9 cellular contexts compared by ENCODE assay signal in genomic region chr11:70471254-70471653, GRCh38.
DNase-seq lines count a peak whose midpoint lies in the region; ATAC-seq, FAIRE-seq and TF ChIP-seq lines count a peak whose summit lies in the region.
"Had no signal": no experiment of that assay in that cellular context is flagged by ENCODE, and none has a peak within 500 bp of the region (broad histone marks: within the 10 kb centered on the region; RNA-seq: fewer than 3 reads in every experiment).

No MANE protein-coding gene starts in this region.

- no peaks in the 10 kb centered on the region; the same call in 1 of the 2 replicates for H3K4me1 ChIP-seq in SJSA1 (replicated peaks)
- H3K4me1 ChIP-seq: body of pancreas had no signal

- H3K9me3 ChIP-seq in SJSA1 (replicated peaks), result no peaks in the 10 kb centered on the region
- H3K9me3 ChIP-seq: body of pancreas, ovary had no signal

- FAIRE-seq in H54 (lab: Jason Lieb, UNC), result no peak

- ATAC-seq in HG03354 (IDR thresholded peaks at IDR 0.05; ENCODE audit: poor library complexity, severe bottlenecking, unreplicated experiment) (no peak), HG03457 (IDR thresholded peaks at IDR 0.05; ENCODE audit: unreplicated experiment) (no peak)
- ATAC-seq: body of pancreas had no signal

- H3K4me3 ChIP-seq in SJSA1, result no peak overlapping the region
- H3K4me3 ChIP-seq: body of pancreas, ovary had no signal

- no peak overlapping the region for H3K27ac ChIP-seq in SJSA1
- H3K27ac ChIP-seq: body of pancreas, ovary had no signal

- H3K36me3 ChIP-seq in SJSA1, result no peaks in the 10 kb centered on the region
- H3K36me3 ChIP-seq: ovary had no signal

- peaks cover 13% of the 10 kb centered on the region for H3K27me3 ChIP-seq in SJSA1 (replicated peaks)
- H3K27me3 ChIP-seq: body of pancreas, ovary had no signal

- peak; percentile 29 for DNase-seq in EH (ENCODE audit: low read depth)
- peak; percentile 44 for DNase-seq in H54 (ENCODE audit: insufficient read length, low spot score)
- peak; percentile 50 to 74 for DNase-seq in SJSA1 (ENCODE audit: low read depth in 1 of 2, low spot score in 2 of 2)
- DNase-seq in iPS-NIHi11 (ENCODE audit: low spot score), result peak; percentile 92
- no peak for DNase-seq in stimulated activated naive CD4-positive, alpha-beta T cell treated with Interleukin-2 at 50 U/mL for 16 hours (lab: John Stamatoyannopoulos, UW)
- DNase-seq: body of pancreas had no signal

- no peak for TF ChIP-seq POLR2A in H54 (IDR thresholded peaks at IDR 0.05; ENCODE audit: low read depth, low read length)
